ENCODE assay signal across 8 cellular contexts in the genomic region with DNA sequence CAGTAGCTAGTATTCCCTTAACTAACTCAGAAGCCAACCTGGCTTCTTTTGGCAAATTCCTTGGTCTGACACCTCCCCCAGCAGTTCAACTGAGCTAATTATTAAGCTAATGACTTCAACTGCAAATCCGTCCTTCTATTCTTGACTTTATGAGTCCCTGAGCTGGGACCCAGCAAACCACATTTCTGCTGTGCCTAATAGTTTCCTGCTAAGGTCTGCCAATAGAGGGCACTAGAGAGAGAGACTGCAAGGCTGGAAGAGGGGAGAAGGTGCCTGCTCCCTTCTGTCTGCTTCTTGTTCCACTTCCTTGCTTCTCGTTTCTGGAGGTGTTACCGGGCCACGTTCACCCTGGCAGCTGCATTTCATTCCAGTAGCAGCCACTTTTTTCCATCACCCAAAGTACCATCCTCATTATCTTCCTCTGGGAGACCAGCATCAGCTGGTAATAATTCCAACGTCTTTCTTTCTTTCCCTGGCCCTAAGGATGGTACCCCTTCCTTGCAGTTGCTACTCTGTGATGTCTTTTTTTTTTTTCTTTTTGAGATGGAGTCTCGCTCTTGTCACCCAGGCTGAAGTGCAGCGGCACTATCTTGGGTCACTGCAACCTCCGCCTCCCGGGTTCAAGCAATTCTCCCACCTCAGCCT.
A peak's percentile ranks its signal among the peaks of the same experiment; 100 is the strongest.
DNase-seq lines count a peak whose midpoint lies in the region; ATAC-seq and TF ChIP-seq lines count a peak whose summit lies in the region.

No MANE protein-coding gene starts in this region.

- peak; percentile 61 for ATAC-seq in HG03460 (IDR thresholded peaks at IDR 0.05; ENCODE audit: unreplicated experiment)
- ATAC-seq in upper lobe of left lung (ENCODE audit: low FRiP score in 2 of 2) = peak; percentile 75

- TF ChIP-seq POLR2A in upper lobe of left lung (IDR thresholded peaks at IDR 0.05) = no peak

- CTCF ChIA-PET in GM10248 (lab: Yijun Ruan, JAX) = interaction anchor here (0.6 to 5.9 kb wide), 39 partner anchors 9 to 977 kb away, joined by 3 to 74 read pairs (median 4); no protein-coding TSS in a partner anchor

- no peaks in the 10 kb centered on the region for H3K9me3 ChIP-seq in upper lobe of left lung

- POLR2A ChIA-PET in GM10248 (lab: Yijun Ruan, JAX) = no interaction called here

- H3K4me3 ChIP-seq in upper lobe of left lung = no peak overlapping the region

- no peaks in the 10 kb centered on the region for H3K36me3 ChIP-seq in upper lobe of left lung

- no peak for TF ChIP-seq EP300 in upper lobe of left lung (IDR thresholded peaks at IDR 0.05)

- H3K4me1 ChIP-seq in upper lobe of left lung = peaks cover 0 to 7% (median 6%) of the 10 kb centered on the region in 4 donors

- no peak overlapping the region for H3K27ac ChIP-seq in upper lobe of left lung

- DNase-seq in AG08395 (ENCODE audit: low spot score) = peak; percentile 71
- DNase-seq in GM10248 (ENCODE audit: extremely low spot score) = peak; percentile 69
- DNase-seq in NOMO-1 treated with dmso at 0.1 percent for 144 hours (lab: John Stamatoyannopoulos, UW; ENCODE audit: unreplicated experiment) = peak; percentile 61
- peak; percentile 57 for DNase-seq in cerebellum (ENCODE audit: low spot score)
- peak; percentile 97 for DNase-seq in kidney tubule cell (ENCODE audit: low spot score)
- peak in 1 of 2 donors; percentile 47 for DNase-seq in upper lobe of left lung
- DNase-seq in T-helper 9 cell = no peak

- 60 to 64% methylated on average over 9 of the region's 9 CpGs for WGBS in upper lobe of left lung, 2 donors

- TF ChIP-seq CTCF in GM10248 (IDR thresholded peaks at IDR 0.05; ENCODE audit: control extremely low read depth, extremely low read depth, low read depth, missing control alignments) = peak; percentile 81
- TF ChIP-seq CTCF in upper lobe of left lung (IDR thresholded peaks at IDR 0.05) = peak; percentile 37 to 62 (median 51)

- H3K27me3 ChIP-seq in upper lobe of left lung = no peaks in the 10 kb centered on the region
